In genomic region chr6:168388641-168389633, GRCh38 we compare ENCODE assay signal across 1 cellular context.
A peak's percentile ranks its signal among the peaks of the same experiment; 100 is the strongest.
TF ChIP-seq lines count a peak whose summit lies in the region.

No MANE protein-coding gene starts in this region.

TF ChIP-seq in HepG2, 621 proteins besides CTCF, POLR2A, EP300 and RAD21 (continued from another document and continues in another):
- TF ChIP-seq IKZF5 (CRISPR knock-in tag; IDR thresholded peaks at IDR 0.05) (no peak), ZNF609 (CRISPR knock-in tag; IDR thresholded peaks at IDR 0.05; ENCODE audit: borderline replicate concordance) (no peak; the same call in 1 of the 2 replicates), LCORL (IDR thresholded peaks at IDR 0.05) (no peak), LCORL (CRISPR knock-in tag; IDR thresholded peaks at IDR 0.05) (0 out of 2 replicates have a peak, but pooled peaks have one; percentile 38), ZNF251 (CRISPR knock-in tag; IDR thresholded peaks at IDR 0.05) (no peak), FOXM1 (CRISPR knock-in tag; IDR thresholded peaks at IDR 0.05) (no peak), ZNF781 (CRISPR knock-in tag; IDR thresholded peaks at IDR 0.05; ENCODE audit: borderline replicate concordance, not compliant biosample characterization) (peak; percentile 36), ZNF75D (CRISPR knock-in tag; IDR thresholded peaks at IDR 0.05; ENCODE audit: borderline replicate concordance) (no peak), SAP130 (CRISPR knock-in tag; IDR thresholded peaks at IDR 0.05; ENCODE audit: low read depth) (peak; percentile 36; the same call in 1 of the 2 replicates), ZBED4 (CRISPR knock-in tag; IDR thresholded peaks at IDR 0.05; ENCODE audit: borderline replicate concordance) (peak; percentile 72; the same call in 1 of the 2 replicates), HMGA1 (CRISPR knock-in tag; conservative IDR thresholded peaks at IDR 0.05) (no peak), ZSCAN22 (CRISPR knock-in tag; IDR thresholded peaks at IDR 0.05) (no peak), AKAP8 (CRISPR knock-in tag; IDR thresholded peaks at IDR 0.05) (no peak), ZKSCAN1 (IDR thresholded peaks at IDR 0.05; ENCODE audit: low read length) (no peak), ZXDC (CRISPR knock-in tag; IDR thresholded peaks at IDR 0.05) (no peak), NRL (CRISPR knock-in tag; IDR thresholded peaks at IDR 0.05; ENCODE audit: borderline replicate concordance) (0 out of 2 replicates have a peak, but pooled peaks have one; percentile 23), ARID4A (CRISPR knock-in tag; IDR thresholded peaks at IDR 0.05; ENCODE audit: borderline replicate concordance) (0 out of 2 replicates have a peak, but pooled peaks have one; percentile 18), RNF2 (conservative IDR thresholded peaks at IDR 0.05; ENCODE audit: low read depth) (peak; percentile 71; the same call in 1 of the 2 replicates), MLLT10 (CRISPR knock-in tag; IDR thresholded peaks at IDR 0.05) (no peak), ZBTB14 (CRISPR knock-in tag; IDR thresholded peaks at IDR 0.05) (no peak), ZNF614 (CRISPR knock-in tag; IDR thresholded peaks at IDR 0.05; ENCODE audit: borderline replicate concordance) (no peak), HIVEP1 (CRISPR knock-in tag; IDR thresholded peaks at IDR 0.05) (0 out of 2 replicates have a peak, but pooled peaks have one; percentile 56), ZNF615 (CRISPR knock-in tag; IDR thresholded peaks at IDR 0.05; ENCODE audit: borderline replicate concordance) (no peak), NFKBIZ (CRISPR knock-in tag; IDR thresholded peaks at IDR 0.05) (no peak), ATF3 (CRISPR knock-in tag; IDR thresholded peaks at IDR 0.05) (no peak), ZNF225 (CRISPR knock-in tag; IDR thresholded peaks at IDR 0.05) (no peak), FOXC1 (CRISPR knock-in tag; IDR thresholded peaks at IDR 0.05; ENCODE audit: borderline replicate concordance) (no peak), TSC22D2 (CRISPR knock-in tag; IDR thresholded peaks at IDR 0.05; ENCODE audit: borderline replicate concordance) (no peak), HOXD1 (CRISPR knock-in tag; IDR thresholded peaks at IDR 0.05) (no peak), NCOA2 (CRISPR knock-in tag; IDR thresholded peaks at IDR 0.05) (no peak), FUBP1 (CRISPR knock-in tag; IDR thresholded peaks at IDR 0.05; ENCODE audit: borderline replicate concordance) (no peak), ZNF280B (CRISPR knock-in tag; IDR thresholded peaks at IDR 0.05; ENCODE audit: borderline replicate concordance) (0 out of 2 replicates have a peak, but pooled peaks have one; percentile 23)
